Comparison of ENCODE assay signal across 1 cellular context in the genomic region with DNA sequence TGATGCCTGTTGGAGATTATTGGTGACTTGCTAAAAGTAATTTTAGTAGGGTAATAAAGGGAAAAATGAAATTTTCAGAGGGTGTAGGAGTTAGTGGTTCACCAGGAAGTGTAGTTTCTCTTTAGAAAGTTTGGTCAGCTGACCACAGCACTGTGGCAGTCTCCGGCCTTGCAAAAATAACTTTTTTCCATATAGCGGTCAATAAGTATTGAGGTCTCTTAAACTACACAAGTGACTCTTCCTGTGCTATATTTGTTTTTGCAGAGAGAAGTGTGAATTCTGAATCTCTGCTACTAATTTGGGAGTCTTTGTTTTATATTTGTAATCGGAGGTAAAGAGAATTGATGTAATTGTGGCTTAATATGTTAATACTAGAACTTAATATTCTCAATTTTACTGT.
TF ChIP-seq lines count a peak whose summit lies in the region.

No MANE protein-coding gene starts in this region.

TF ChIP-seq in GM12878, 131 proteins besides CTCF, POLR2A, EP300 and RAD21 (continued from another document and continues in another):
- TF ChIP-seq, protein P1, sequence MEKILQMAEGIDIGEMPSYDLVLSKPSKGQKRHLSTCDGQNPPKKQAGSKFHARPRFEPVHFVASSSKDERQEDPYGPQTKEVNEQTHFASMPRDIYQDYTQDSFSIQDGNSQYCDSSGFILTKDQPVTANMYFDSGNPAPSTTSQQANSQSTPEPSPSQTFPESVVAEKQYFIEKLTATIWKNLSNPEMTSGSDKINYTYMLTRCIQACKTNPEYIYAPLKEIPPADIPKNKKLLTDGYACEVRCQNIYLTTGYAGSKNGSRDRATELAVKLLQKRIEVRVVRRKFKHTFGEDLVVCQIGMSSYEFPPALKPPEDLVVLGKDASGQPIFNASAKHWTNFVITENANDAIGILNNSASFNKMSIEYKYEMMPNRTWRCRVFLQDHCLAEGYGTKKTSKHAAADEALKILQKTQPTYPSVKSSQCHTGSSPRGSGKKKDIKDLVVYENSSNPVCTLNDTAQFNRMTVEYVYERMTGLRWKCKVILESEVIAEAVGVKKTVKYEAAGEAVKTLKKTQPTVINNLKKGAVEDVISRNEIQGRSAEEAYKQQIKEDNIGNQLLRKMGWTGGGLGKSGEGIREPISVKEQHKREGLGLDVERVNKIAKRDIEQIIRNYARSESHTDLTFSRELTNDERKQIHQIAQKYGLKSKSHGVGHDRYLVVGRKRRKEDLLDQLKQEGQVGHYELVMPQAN (conservative IDR thresholded peaks at IDR 0.05) = no peak
- TF ChIP-seq RB1 (IDR thresholded peaks at IDR 0.05; ENCODE audit: borderline replicate concordance) = no peak
- TF ChIP-seq SIX5 (IDR thresholded peaks at IDR 0.05; ENCODE audit: low read depth, low read length, severe bottlenecking) = no peak
- no peak; the same call in 1 of the 2 replicates for TF ChIP-seq EED (IDR thresholded peaks at IDR 0.05; ENCODE audit: low read depth)
- no peak for TF ChIP-seq CHD2 (IDR thresholded peaks at IDR 0.05; ENCODE audit: borderline replicate concordance, low read depth, low read length)
- no peak for TF ChIP-seq CREB1 (IDR thresholded peaks at IDR 0.05; ENCODE audit: low read depth)
- no peak for TF ChIP-seq JUND (IDR thresholded peaks at IDR 0.05; ENCODE audit: low read depth, low read length)
- peak; percentile 92 for TF ChIP-seq MEF2B (IDR thresholded peaks at IDR 0.05; ENCODE audit: partially characterized antibody, poor library complexity, severe bottlenecking)
- TF ChIP-seq IKZF2 (IDR thresholded peaks at IDR 0.05) = peak; percentile 68 to 79; a peak in 2 of 4 replicates
- TF ChIP-seq STAT1 (conservative IDR thresholded peaks at IDR 0.05) = no peak
- TF ChIP-seq HDAC6 (IDR thresholded peaks at IDR 0.05; ENCODE audit: unreplicated experiment) = no peak
- TF ChIP-seq, protein P2, sequence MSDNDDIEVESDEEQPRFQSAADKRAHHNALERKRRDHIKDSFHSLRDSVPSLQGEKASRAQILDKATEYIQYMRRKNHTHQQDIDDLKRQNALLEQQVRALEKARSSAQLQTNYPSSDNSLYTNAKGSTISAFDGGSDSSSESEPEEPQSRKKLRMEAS (IDR thresholded peaks at IDR 0.05; ENCODE audit: low read depth, low read length) = no peak
- TF ChIP-seq NR2C2 (IDR thresholded peaks at IDR 0.05; ENCODE audit: borderline replicate concordance, control insufficient read depth, insufficient read length, low read depth) = no peak
- no peak for TF ChIP-seq SREBF1 (IDR thresholded peaks at IDR 0.05; ENCODE audit: low read length)
- no peak for TF ChIP-seq HCFC1 (IDR thresholded peaks at IDR 0.05; ENCODE audit: low read length)
- no peak for TF ChIP-seq TCF12 (IDR thresholded peaks at IDR 0.05; ENCODE audit: low read depth, low read length)
- TF ChIP-seq CBX5 (IDR thresholded peaks at IDR 0.05; ENCODE audit: low read depth) = no peak
- TF ChIP-seq, protein P3, sequence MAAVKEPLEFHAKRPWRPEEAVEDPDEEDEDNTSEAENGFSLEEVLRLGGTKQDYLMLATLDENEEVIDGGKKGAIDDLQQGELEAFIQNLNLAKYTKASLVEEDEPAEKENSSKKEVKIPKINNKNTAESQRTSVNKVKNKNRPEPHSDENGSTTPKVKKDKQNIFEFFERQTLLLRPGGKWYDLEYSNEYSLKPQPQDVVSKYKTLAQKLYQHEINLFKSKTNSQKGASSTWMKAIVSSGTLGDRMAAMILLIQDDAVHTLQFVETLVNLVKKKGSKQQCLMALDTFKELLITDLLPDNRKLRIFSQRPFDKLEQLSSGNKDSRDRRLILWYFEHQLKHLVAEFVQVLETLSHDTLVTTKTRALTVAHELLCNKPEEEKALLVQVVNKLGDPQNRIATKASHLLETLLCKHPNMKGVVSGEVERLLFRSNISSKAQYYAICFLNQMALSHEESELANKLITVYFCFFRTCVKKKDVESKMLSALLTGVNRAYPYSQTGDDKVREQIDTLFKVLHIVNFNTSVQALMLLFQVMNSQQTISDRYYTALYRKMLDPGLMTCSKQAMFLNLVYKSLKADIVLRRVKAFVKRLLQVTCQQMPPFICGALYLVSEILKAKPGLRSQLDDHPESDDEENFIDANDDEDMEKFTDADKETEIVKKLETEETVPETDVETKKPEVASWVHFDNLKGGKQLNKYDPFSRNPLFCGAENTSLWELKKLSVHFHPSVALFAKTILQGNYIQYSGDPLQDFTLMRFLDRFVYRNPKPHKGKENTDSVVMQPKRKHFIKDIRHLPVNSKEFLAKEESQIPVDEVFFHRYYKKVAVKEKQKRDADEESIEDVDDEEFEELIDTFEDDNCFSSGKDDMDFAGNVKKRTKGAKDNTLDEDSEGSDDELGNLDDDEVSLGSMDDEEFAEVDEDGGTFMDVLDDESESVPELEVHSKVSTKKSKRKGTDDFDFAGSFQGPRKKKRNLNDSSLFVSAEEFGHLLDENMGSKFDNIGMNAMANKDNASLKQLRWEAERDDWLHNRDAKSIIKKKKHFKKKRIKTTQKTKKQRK (IDR thresholded peaks at IDR 0.05; ENCODE audit: low read depth, low read length) = no peak
- no peak for TF ChIP-seq FOS (IDR thresholded peaks at IDR 0.05; ENCODE audit: borderline replicate concordance, extremely low read depth, insufficient read length)
- TF ChIP-seq, protein P4, sequence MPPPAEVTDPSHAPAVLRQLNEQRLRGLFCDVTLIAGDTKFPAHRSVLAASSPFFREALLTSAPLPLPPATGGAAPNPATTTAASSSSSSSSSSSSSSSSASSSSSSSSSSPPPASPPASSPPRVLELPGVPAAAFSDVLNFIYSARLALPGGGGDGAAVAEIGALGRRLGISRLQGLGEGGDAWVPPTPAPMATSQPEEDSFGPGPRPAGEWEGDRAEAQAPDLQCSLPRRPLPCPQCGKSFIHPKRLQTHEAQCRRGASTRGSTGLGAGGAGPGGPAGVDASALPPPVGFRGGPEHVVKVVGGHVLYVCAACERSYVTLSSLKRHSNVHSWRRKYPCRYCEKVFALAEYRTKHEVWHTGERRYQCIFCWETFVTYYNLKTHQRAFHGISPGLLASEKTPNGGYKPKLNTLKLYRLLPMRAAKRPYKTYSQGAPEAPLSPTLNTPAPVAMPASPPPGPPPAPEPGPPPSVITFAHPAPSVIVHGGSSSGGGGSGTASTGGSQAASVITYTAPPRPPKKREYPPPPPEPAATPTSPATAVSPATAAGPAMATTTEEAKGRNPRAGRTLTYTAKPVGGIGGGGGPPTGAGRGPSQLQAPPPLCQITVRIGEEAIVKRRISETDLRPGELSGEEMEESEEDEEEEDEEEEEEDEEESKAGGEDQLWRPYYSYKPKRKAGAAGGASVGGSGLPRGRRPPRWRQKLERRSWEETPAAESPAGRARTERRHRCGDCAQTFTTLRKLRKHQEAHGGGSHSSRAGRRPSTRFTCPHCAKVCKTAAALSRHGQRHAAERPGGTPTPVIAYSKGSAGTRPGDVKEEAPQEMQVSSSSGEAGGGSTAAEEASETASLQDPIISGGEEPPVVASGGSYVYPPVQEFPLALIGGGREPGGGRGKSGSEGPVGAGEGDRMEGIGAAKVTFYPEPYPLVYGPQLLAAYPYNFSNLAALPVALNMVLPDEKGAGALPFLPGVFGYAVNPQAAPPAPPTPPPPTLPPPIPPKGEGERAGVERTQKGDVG (CRISPR knock-in tag; IDR thresholded peaks at IDR 0.05) = no peak
- TF ChIP-seq CBX3 (IDR thresholded peaks at IDR 0.05; ENCODE audit: borderline replicate concordance, low read depth) = no peak
- peak; percentile 45; the same call in 1 of the 2 replicates for TF ChIP-seq FOXM1 (IDR thresholded peaks at IDR 0.05; ENCODE audit: low read depth, low read length)
- TF ChIP-seq NFXL1 (IDR thresholded peaks at IDR 0.05; ENCODE audit: borderline replicate concordance) = no peak
- TF ChIP-seq, protein P5, sequence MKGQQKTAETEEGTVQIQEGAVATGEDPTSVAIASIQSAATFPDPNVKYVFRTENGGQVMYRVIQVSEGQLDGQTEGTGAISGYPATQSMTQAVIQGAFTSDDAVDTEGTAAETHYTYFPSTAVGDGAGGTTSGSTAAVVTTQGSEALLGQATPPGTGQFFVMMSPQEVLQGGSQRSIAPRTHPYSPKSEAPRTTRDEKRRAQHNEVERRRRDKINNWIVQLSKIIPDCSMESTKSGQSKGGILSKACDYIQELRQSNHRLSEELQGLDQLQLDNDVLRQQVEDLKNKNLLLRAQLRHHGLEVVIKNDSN (IDR thresholded peaks at IDR 0.05; ENCODE audit: borderline replicate concordance, extremely low read length, insufficient read depth, low read depth, low read length) = no peak
- TF ChIP-seq RELA (IDR thresholded peaks at IDR 0.05; ENCODE audit: borderline replicate concordance, partially characterized antibody) = no peak
- peak; percentile 81; the same call in 1 of the 2 replicates for TF ChIP-seq MTA2 (IDR thresholded peaks at IDR 0.05; ENCODE audit: low read depth)
- peak; percentile 76 for TF ChIP-seq IKZF1 (conservative IDR thresholded peaks at IDR 0.05)
- TF ChIP-seq SUPT20H (IDR thresholded peaks at IDR 0.05; ENCODE audit: borderline replicate concordance, control insufficient read depth, low read depth, low read length) = no peak
- TF ChIP-seq EZH2 (IDR thresholded peaks at IDR 0.05; ENCODE audit: borderline replicate concordance, control insufficient read depth, low read depth, low read length) = no peak
- peak; percentile 55; the same call in 1 of the 2 replicates for TF ChIP-seq CREM (IDR thresholded peaks at IDR 0.05; ENCODE audit: low read depth)
- TF ChIP-seq SPI1 (IDR thresholded peaks at IDR 0.05; ENCODE audit: borderline replicate concordance, insufficient read depth, low read depth, low read length) = no peak
- TF ChIP-seq PAX5 (IDR thresholded peaks at IDR 0.05; ENCODE audit: borderline replicate concordance, low read depth, low read length) = no peak
- TF ChIP-seq, protein P6, sequence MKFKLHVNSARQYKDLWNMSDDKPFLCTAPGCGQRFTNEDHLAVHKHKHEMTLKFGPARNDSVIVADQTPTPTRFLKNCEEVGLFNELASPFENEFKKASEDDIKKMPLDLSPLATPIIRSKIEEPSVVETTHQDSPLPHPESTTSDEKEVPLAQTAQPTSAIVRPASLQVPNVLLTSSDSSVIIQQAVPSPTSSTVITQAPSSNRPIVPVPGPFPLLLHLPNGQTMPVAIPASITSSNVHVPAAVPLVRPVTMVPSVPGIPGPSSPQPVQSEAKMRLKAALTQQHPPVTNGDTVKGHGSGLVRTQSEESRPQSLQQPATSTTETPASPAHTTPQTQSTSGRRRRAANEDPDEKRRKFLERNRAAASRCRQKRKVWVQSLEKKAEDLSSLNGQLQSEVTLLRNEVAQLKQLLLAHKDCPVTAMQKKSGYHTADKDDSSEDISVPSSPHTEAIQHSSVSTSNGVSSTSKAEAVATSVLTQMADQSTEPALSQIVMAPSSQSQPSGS (IDR thresholded peaks at IDR 0.05; ENCODE audit: low read length) = peak; percentile 54; the same call in 1 of the 2 replicates
- TF ChIP-seq NFIC (IDR thresholded peaks at IDR 0.05; ENCODE audit: low read depth, low read length) = peak; percentile 84; the same call in 1 of the 2 replicates
- no peak for TF ChIP-seq KAT2A (conservative IDR thresholded peaks at IDR 0.05; ENCODE audit: control insufficient read depth, low read depth, low read length)
- TF ChIP-seq SRF (IDR thresholded peaks at IDR 0.05; ENCODE audit: low read depth in 2 of 2, low read length in 2 of 2) = no peak
- no peak for TF ChIP-seq BMI1 (IDR thresholded peaks at IDR 0.05; ENCODE audit: borderline replicate concordance)
- no peak for TF ChIP-seq CHD1 (IDR thresholded peaks at IDR 0.05; ENCODE audit: low read depth, low read length)
- TF ChIP-seq STAT3 (IDR thresholded peaks at IDR 0.05; ENCODE audit: low read depth, low read length) = no peak
- no peak for TF ChIP-seq ZNF207 (IDR thresholded peaks at IDR 0.05; ENCODE audit: borderline replicate concordance)
- no peak for TF ChIP-seq KDM1A (IDR thresholded peaks at IDR 0.05; ENCODE audit: borderline replicate concordance)
- no peak for TF ChIP-seq NR2F1 (conservative IDR thresholded peaks at IDR 0.05)
- peak; percentile 8; the same call in 1 of the 2 replicates for TF ChIP-seq USF2 (IDR thresholded peaks at IDR 0.05; ENCODE audit: borderline replicate concordance, low read depth, low read length)
- no peak for TF ChIP-seq BACH1 (IDR thresholded peaks at IDR 0.05; ENCODE audit: borderline replicate concordance)
- TF ChIP-seq PRDM15 (CRISPR knock-in tag; IDR thresholded peaks at IDR 0.05) = no peak
- peak; percentile 58; the same call in 1 of the 2 replicates for TF ChIP-seq BCL11A (IDR thresholded peaks at IDR 0.05; ENCODE audit: low read depth, low read length)
- no peak for TF ChIP-seq ZZZ3 (IDR thresholded peaks at IDR 0.05; ENCODE audit: control insufficient read depth, insufficient read length, low read depth)
- no peak for TF ChIP-seq SMARCA5 (IDR thresholded peaks at IDR 0.05)
- TF ChIP-seq RCOR1 (conservative IDR thresholded peaks at IDR 0.05; ENCODE audit: low read depth, low read length) = no peak
- TF ChIP-seq TBL1XR1 (IDR thresholded peaks at IDR 0.05; ENCODE audit: low read depth, low read length) = no peak; the same call in 1 of the 2 replicates
- TF ChIP-seq FOXK2 (IDR thresholded peaks at IDR 0.05) = no peak
- TF ChIP-seq SMC3 (IDR thresholded peaks at IDR 0.05; ENCODE audit: borderline replicate concordance, low read length) = no peak
- TF ChIP-seq SMAD1 (IDR thresholded peaks at IDR 0.05; ENCODE audit: low read depth, partially characterized antibody) = no peak
- no peak for TF ChIP-seq GATAD2B (conservative IDR thresholded peaks at IDR 0.05; ENCODE audit: low read depth)
